ENCODE assay signal across 1 cellular context in the genomic region with DNA sequence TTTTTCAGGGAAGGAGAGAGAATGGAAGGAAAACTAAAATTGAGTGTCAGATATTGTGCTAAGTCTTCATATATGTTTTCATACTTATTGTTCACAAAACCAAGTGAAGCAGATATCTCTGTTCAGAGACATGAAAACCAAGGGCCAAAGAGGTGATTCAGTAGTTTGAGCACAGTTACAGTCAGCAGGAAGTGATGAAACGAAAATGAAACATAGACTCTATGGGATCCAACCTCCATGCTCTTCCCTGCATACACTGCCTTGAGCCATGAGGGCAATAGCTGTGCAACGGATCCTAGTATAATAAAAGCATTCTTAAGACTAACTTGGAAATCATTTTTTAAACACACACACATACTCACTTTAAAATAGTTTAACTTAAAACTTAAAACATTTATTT.
TF ChIP-seq lines count a peak whose summit lies in the region.

No MANE protein-coding gene starts in this region.

TF ChIP-seq in GM12878, 131 proteins besides CTCF, POLR2A, EP300 and RAD21:
- TF ChIP-seq CEBPZ (IDR thresholded peaks at IDR 0.05; ENCODE audit: low read depth, low read length) (no peak), MLLT1 (IDR thresholded peaks at IDR 0.05) (no peak), ZNF622 (IDR thresholded peaks at IDR 0.05) (no peak), CREM (IDR thresholded peaks at IDR 0.05; ENCODE audit: low read depth) (no peak), NFXL1 (IDR thresholded peaks at IDR 0.05; ENCODE audit: borderline replicate concordance) (no peak), TCF12 (IDR thresholded peaks at IDR 0.05; ENCODE audit: low read depth, low read length) (no peak), KAT2A (conservative IDR thresholded peaks at IDR 0.05; ENCODE audit: control insufficient read depth, low read depth, low read length) (no peak), GATAD2B (conservative IDR thresholded peaks at IDR 0.05; ENCODE audit: low read depth) (no peak), RELB (IDR thresholded peaks at IDR 0.05; ENCODE audit: low read depth) (no peak), EZH2 (IDR thresholded peaks at IDR 0.05; ENCODE audit: borderline replicate concordance, control insufficient read depth, low read depth, low read length) (no peak)
- TF ChIP-seq, protein P1, sequence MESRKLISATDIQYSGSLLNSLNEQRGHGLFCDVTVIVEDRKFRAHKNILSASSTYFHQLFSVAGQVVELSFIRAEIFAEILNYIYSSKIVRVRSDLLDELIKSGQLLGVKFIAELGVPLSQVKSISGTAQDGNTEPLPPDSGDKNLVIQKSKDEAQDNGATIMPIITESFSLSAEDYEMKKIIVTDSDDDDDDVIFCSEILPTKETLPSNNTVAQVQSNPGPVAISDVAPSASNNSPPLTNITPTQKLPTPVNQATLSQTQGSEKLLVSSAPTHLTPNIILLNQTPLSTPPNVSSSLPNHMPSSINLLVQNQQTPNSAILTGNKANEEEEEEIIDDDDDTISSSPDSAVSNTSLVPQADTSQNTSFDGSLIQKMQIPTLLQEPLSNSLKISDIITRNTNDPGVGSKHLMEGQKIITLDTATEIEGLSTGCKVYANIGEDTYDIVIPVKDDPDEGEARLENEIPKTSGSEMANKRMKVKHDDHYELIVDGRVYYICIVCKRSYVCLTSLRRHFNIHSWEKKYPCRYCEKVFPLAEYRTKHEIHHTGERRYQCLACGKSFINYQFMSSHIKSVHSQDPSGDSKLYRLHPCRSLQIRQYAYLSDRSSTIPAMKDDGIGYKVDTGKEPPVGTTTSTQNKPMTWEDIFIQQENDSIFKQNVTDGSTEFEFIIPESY (IDR thresholded peaks at IDR 0.05): no peak
